In the genomic region with DNA sequence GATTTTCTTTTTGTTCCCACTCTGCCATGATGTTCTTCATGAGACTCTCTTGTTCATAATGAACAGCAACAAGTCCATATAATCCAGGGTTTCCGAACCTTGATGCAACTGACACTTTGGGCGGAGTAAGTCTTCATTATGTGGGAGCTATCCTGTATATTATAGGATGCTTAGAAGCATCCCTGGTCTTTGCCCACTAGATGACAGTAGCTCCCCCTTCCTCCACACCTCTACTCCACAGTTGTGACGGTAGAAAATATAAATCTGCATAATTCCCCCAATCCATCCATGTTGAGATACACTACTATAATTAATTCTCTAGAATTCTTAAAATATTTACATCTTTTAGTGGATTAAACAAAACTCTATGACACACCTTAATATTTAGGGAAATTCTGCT, we compare ENCODE assay signal across 21 cellular contexts.
DNase-seq lines count a peak whose midpoint lies in the region; ATAC-seq and TF ChIP-seq lines count a peak whose summit lies in the region.
"Had no signal": no experiment of that assay in that cellular context is flagged by ENCODE, and none has a peak within 500 bp of the region (broad histone marks: within the 10 kb centered on the region; RNA-seq: fewer than 3 reads in every experiment).

No MANE protein-coding gene starts in this region.

- dilution Hi-C loops in mammary epithelial cell (cut with HindIII; ENCODE audit: low sequenced_read_pairs) = no loop called here

- peaks cover 2% of the 10 kb centered on the region for H4K20me1 ChIP-seq in mammary epithelial cell (ENCODE audit: insufficient read depth, low read length)

- no peaks in the 10 kb centered on the region for H3K79me2 ChIP-seq in mammary epithelial cell (ENCODE audit: insufficient read depth, low read length)

- in situ Hi-C loops in mammary epithelial cell (cut with MboI; ENCODE audit: low sequenced_read_pairs in 2 of 2) (no loop called here), HAP-1 (cut with MboI; ENCODE audit: low sequenced_read_pairs) (no loop called here)

- H3K4me1 ChIP-seq in mammary epithelial cell (ENCODE audit: insufficient read depth, low read length) (no peaks in the 10 kb centered on the region), Peyer's patch (no peaks in the 10 kb centered on the region), HAP-1 (no peaks in the 10 kb centered on the region)
- H3K4me1 ChIP-seq: sigmoid colon had no signal

- peak; percentile 48 for DNase-seq in NCI-H82 (lab: John Stamatoyannopoulos, UW)
- DNase-seq in NCI-H82 treated with DMSO at 0.1 percent for 48 hours (lab: John Stamatoyannopoulos, UW; ENCODE audit: unreplicated experiment) = no peak
- DNase-seq in NB4 (ENCODE audit: low read depth) = no peak
- DNase-seq in mammary epithelial cell = no peak
- DNase-seq in retinal pigment epithelial cell (ENCODE audit: low read depth) = no peak
- no peak for DNase-seq in Peyer's patch
- no peak for DNase-seq in HAP-1 (ENCODE audit: low spot score in 2 of 2)
- DNase-seq: C1 segment of cervical spinal cord; HCEC 1CT; Kasumi-1; NCI-H1105 treated with DMSO at 0.1 percent for 48 hours; NCI-H2081 treated with DMSO at 0.1 percent for 48 hours; NCI-H510A; sigmoid colon; stimulated activated CD4-positive, alpha-beta T cell treated with anti-CD3 and anti-CD28 coated beads, Interleukin-15, amount 100 ng/mL, for 24 hours; T-helper 2 cell had no signal

- H3K9ac ChIP-seq in mammary epithelial cell (ENCODE audit: insufficient read depth, low read length) = no peak overlapping the region

- H2AFZ ChIP-seq in mammary epithelial cell (ENCODE audit: low read depth, low read length) = no peak overlapping the region

- ATAC-seq in HG03045 (IDR thresholded peaks at IDR 0.05; ENCODE audit: unreplicated experiment) = no peak
- ATAC-seq: HepG2 had no signal

- 80% methylated on average over 3 of the region's 3 CpGs for WGBS in mammary epithelial cell (ENCODE audit: low coverage, missing lambda C conversion rate)

- no TSS peak for BruUV-seq in mammary epithelial cell (replicated peaks; lab: Mats Ljungman, UMichigan)

- H3K27ac ChIP-seq in mammary epithelial cell (ENCODE audit: insufficient read depth, low read depth, low read length) = no peak overlapping the region
- no peak overlapping the region for H3K27ac ChIP-seq in Peyer's patch
- H3K27ac ChIP-seq: cardiac muscle cell, RWPE1, sigmoid colon, SK-N-MC had no signal

- H3K9me3 ChIP-seq in mammary epithelial cell (replicated peaks; ENCODE audit: insufficient read depth, low read length) (no peaks in the 10 kb centered on the region), Peyer's patch (no peaks in the 10 kb centered on the region), HAP-1 (no peaks in the 10 kb centered on the region; the same call in 1 of the 2 replicates)
- H3K9me3 ChIP-seq: sigmoid colon had no signal

- CTCF ChIA-PET in mammary epithelial cell (lab: Charles Lee; ENCODE audit: low non-redundant PET) = no interaction called here

- TF ChIP-seq POLR2A in NB4 (IDR thresholded peaks at IDR 0.05; ENCODE audit: extremely low read depth, insufficient read length) = no peak
- no peak for TF ChIP-seq POLR2A in Peyer's patch (IDR thresholded peaks at IDR 0.05)

- peak; percentile 5 for TF ChIP-seq CTCF in NB4 (IDR thresholded peaks at IDR 0.05; ENCODE audit: low read depth, low read length)
- peak; percentile 10 to 39 for TF ChIP-seq CTCF in mammary epithelial cell (conservative IDR thresholded peaks at IDR 0.05 in 1 of 2, IDR thresholded peaks at IDR 0.05 in 1 of 2; ENCODE audit: extremely low read depth in 1 of 2, insufficient read depth in 1 of 2, low read depth in 1 of 2, low read length in 2 of 2)
- peak; percentile 37 for TF ChIP-seq CTCF in retinal pigment epithelial cell (conservative IDR thresholded peaks at IDR 0.05; ENCODE audit: low read depth, low read length)
- TF ChIP-seq CTCF in Peyer's patch (IDR thresholded peaks at IDR 0.05) = no peak

- H3K27me3 ChIP-seq in mammary epithelial cell (ENCODE audit: insufficient read depth, low read length) = peaks cover 13% of the 10 kb centered on the region
- no peaks in the 10 kb centered on the region for H3K27me3 ChIP-seq in Peyer's patch
- H3K27me3 ChIP-seq in HAP-1 (ENCODE audit: low read depth) = no peaks in the 10 kb centered on the region
- H3K27me3 ChIP-seq: cardiac muscle cell, sigmoid colon had no signal

- no peaks in the 10 kb centered on the region for H3K36me3 ChIP-seq in mammary epithelial cell (ENCODE audit: insufficient read depth, low read length)
- no peaks in the 10 kb centered on the region for H3K36me3 ChIP-seq in Peyer's patch
- H3K36me3 ChIP-seq in HAP-1 (replicated peaks) = no peaks in the 10 kb centered on the region
- H3K36me3 ChIP-seq: cardiac muscle cell, sigmoid colon had no signal

- intact Hi-C loops in mammary epithelial cell (cut with micrococcal nuclease) = no loop called here

- H3K4me2 ChIP-seq in mammary epithelial cell (ENCODE audit: insufficient read depth, low read depth, low read length) = no peak overlapping the region

- no peak overlapping the region for H3K4me3 ChIP-seq in NB4 (ENCODE audit: low read depth, low read length)
- H3K4me3 ChIP-seq in mammary epithelial cell (replicated peaks in 1 of 3; ENCODE audit: insufficient read depth in 1 of 3, low read depth in 2 of 3, low read length in 3 of 3) = no peak overlapping the region
- no peak overlapping the region for H3K4me3 ChIP-seq in retinal pigment epithelial cell (ENCODE audit: low read length)
- H3K4me3 ChIP-seq in Peyer's patch = no peak overlapping the region
- H3K4me3 ChIP-seq in HAP-1 = no peak overlapping the region
- H3K4me3 ChIP-seq: cardiac muscle cell, sigmoid colon, SK-N-MC had no signal

Comparison
In these comparisons a context has a peak if more than half of its experiments do, and no peak if none do; other contexts are left out.
1. CTCF ChIP-seq: peak in NB4 (single experiment), mammary epithelial cell (2 of 2) and retinal pigment epithelial cell (single experiment); none in Peyer's patch (0 of 6).